ENCODE assay signal across 4 cellular contexts in the genomic region with DNA sequence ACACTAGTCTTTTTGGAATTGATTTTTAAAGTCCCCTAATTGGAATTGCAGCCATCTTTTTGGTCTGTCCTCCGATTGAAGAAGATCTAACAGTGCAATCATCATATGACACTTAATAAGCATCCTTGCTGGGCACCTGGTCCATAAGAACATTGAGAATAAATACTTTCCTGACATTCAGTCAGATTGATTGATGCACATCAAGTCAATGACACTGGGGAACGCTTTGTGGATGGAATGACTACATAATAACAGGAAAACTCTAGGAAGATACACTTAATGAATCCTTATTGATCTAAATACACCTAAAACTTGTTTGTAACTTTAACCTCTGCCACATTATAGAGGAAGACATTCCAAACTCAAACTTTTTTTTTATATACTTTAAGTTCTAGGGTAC.
"Had no signal": no experiment of that assay in that cellular context is flagged by ENCODE, and none has a peak within 500 bp of the region (broad histone marks: within the 10 kb centered on the region; RNA-seq: fewer than 3 reads in every experiment).

No MANE protein-coding gene starts in this region.

- H3K4me3 ChIP-seq: K562 had no signal

- H3K9ac ChIP-seq: KMS-11 had no signal

- ATAC-seq: HepG2, K562 had no signal

- H3K4me2 ChIP-seq: KMS-11 had no signal

- H3K27ac ChIP-seq: HL-60, KMS-11 had no signal
